Comparison of ENCODE assay signal across 19 cellular contexts in genomic region chr9:74935008-74935407, GRCh38. TPM values are rescaled to one million over a fixed set of nuclear protein-coding genes. Genes with fewer than 3 reads are reported as not detected.
"Had no signal": no experiment of that assay in that cellular context is flagged by ENCODE, and none has a peak within 500 bp of the region (broad histone marks: within the 10 kb centered on the region; RNA-seq: fewer than 3 reads in every experiment).

No MANE protein-coding gene starts in this region.

- H3K27ac Mint-ChIP-seq: activated CD4-positive, alpha-beta T cell treated with anti-CD3 and anti-CD28 coated beads for 36 hours; activated naive CD8-positive, alpha-beta T cell treated with anti-CD3 and anti-CD28 coated beads for 36 hours; activated T-helper 1 cell treated with anti-CD3 and anti-CD28 coated beads, Interleukin-12 subunit alpha, Interleukin-12 subunit beta, Interleukin-2, Interleukin-4 antibody, amounts not matched to agents 30 ng/mL and 10 ng/mL and 1 ng/mL, durations not matched to agents 14 hours and 24 hours and 36 hours; natural killer cell treated with Interleukin-12 subunit alpha and Interleukin-12 subunit beta and Interleukin-15 and Interleukin-18, amount 100 ng/mL, for 72 hours; stimulated activated memory B cell treated with anti-CD40 and anti-IgM and Interleukin-4, amounts not matched to agents 10 μg/mL and 1 μg/mL and 100 μg/mL, for 72 hours; WTC11 had no signal

- ATAC-seq: activated CD4-positive, alpha-beta T cell treated with anti-CD3 and anti-CD28 coated beads for 36 hours; left cardiac atrium; natural killer cell treated with Interleukin-12 subunit alpha and Interleukin-12 subunit beta and Interleukin-15 and Interleukin-18, amount 100 ng/mL, for 72 hours; pancreas; right lobe of liver; stimulated activated memory B cell treated with anti-CD40 and anti-IgM and Interleukin-4, amounts not matched to agents 10 μg/mL and 1 μg/mL and 100 μg/mL, for 72 hours; WTC11 had no signal

- H3K9me3 ChIP-seq: neutrophil, pancreas, thyroid gland had no signal

- H3K36me3 ChIP-seq: esophagus muscularis mucosa, neutrophil, pancreas, right lobe of liver, spleen, thyroid gland had no signal

- H3K36me3 Mint-ChIP-seq: activated naive CD8-positive, alpha-beta T cell treated with anti-CD3 and anti-CD28 coated beads for 36 hours; stimulated activated memory B cell treated with anti-CD40 and anti-IgM and Interleukin-4, amounts not matched to agents 10 μg/mL and 1 μg/mL and 100 μg/mL, for 72 hours had no signal

- H3K4me1 Mint-ChIP-seq: activated CD4-positive, alpha-beta T cell treated with anti-CD3 and anti-CD28 coated beads for 36 hours; activated naive CD8-positive, alpha-beta T cell treated with anti-CD3 and anti-CD28 coated beads for 36 hours; stimulated activated memory B cell treated with anti-CD40 and anti-IgM and Interleukin-4, amounts not matched to agents 10 μg/mL and 1 μg/mL and 100 μg/mL, for 72 hours; WTC11 had no signal

- H3K27me3 ChIP-seq: esophagus muscularis mucosa, pancreas, right lobe of liver, spleen, thyroid gland had no signal

- H3K4me3 ChIP-seq: esophagus muscularis mucosa, pancreas, right lobe of liver, spleen, thyroid gland had no signal

- H3K4me1 ChIP-seq: esophagus muscularis mucosa, pancreas, right lobe of liver, spleen, thyroid gland had no signal

- H3K4me3 Mint-ChIP-seq: activated CD4-positive, alpha-beta T cell treated with anti-CD3 and anti-CD28 coated beads for 36 hours; activated naive CD8-positive, alpha-beta T cell treated with anti-CD3 and anti-CD28 coated beads for 36 hours; activated T-helper 1 cell treated with anti-CD3 and anti-CD28 coated beads, Interleukin-12 subunit alpha, Interleukin-12 subunit beta, Interleukin-2, Interleukin-4 antibody, amounts not matched to agents 30 ng/mL and 10 ng/mL and 1 ng/mL, durations not matched to agents 14 hours and 24 hours and 36 hours; natural killer cell treated with Interleukin-12 subunit alpha and Interleukin-12 subunit beta and Interleukin-15 and Interleukin-18, amount 100 ng/mL, for 72 hours; stimulated activated memory B cell treated with anti-CD40 and anti-IgM and Interleukin-4, amounts not matched to agents 10 μg/mL and 1 μg/mL and 100 μg/mL, for 72 hours; WTC11 had no signal

- H3K27me3 Mint-ChIP-seq: stimulated activated memory B cell treated with anti-CD40 and anti-IgM and Interleukin-4, amounts not matched to agents 10 μg/mL and 1 μg/mL and 100 μg/mL, for 72 hours had no signal

- DNase-seq: activated CD4-positive, alpha-beta T cell treated with anti-CD3 and anti-CD28 coated beads for 36 hours; activated CD4-positive, alpha-beta T cell treated with anti-CD3 and anti-CD28 coated beads, Interleukin-2, amount 50 U/mL, for 48 hours; activated naive CD8-positive, alpha-beta T cell treated with anti-CD3 and anti-CD28 coated beads for 36 hours; activated T-cell treated with anti-CD3 and anti-CD28 coated beads for 4 hours; cerebellar nuclear complex; effector CD4-positive, alpha-beta T cell; left cardiac atrium; mesendoderm; pancreas; right lobe of liver; spleen; stimulated activated CD4-positive, alpha-beta T cell treated with anti-CD3 and anti-CD28 coated beads, Interleukin-4, amount 100 ng/mL, for 4 hours; thyroid gland had no signal

- H3K27ac ChIP-seq: esophagus muscularis mucosa, neutrophil, pancreas, right lobe of liver, spleen, thyroid gland had no signal

RNA-seq across cellular contexts. Expression of gene TRPM6, which starts 47.3 kb away (rescaled TPM):
- total RNA-seq: activated naive CD8-positive, alpha-beta T cell treated with anti-CD3 and anti-CD28 coated beads for 36 hours had no signal
